18 cellular contexts compared by ENCODE assay signal in the genomic region with DNA sequence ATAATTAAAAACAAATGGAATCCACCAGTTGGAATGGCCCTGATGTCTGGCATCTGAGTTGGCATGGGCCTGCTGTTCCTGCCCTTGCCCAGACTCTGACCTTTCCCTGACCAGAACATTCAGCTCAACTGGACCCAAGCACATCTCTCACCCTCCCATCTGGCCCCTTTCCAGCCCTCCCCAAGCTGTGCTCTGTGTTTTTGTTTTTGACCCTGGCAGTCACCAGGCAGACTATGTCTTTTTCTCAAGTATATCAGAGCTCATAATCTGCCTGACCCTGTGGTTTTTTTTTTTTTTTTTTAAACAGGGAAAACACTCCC.
DNase-seq lines count a peak whose midpoint lies in the region; ATAC-seq and TF ChIP-seq lines count a peak whose summit lies in the region.
"Had no signal": no experiment of that assay in that cellular context is flagged by ENCODE, and none has a peak within 500 bp of the region (broad histone marks: within the 10 kb centered on the region; RNA-seq: fewer than 3 reads in every experiment).

No MANE protein-coding gene starts in this region.

- peak overlapping the region; percentile 71 to 88 for H3K27ac ChIP-seq in right atrium auricular region
- H3K27ac ChIP-seq in psoas muscle = peak overlapping the region; percentile 81
- H3K27ac ChIP-seq: C4-2B, suprapubic skin had no signal

- TF ChIP-seq CTCF in right atrium auricular region (IDR thresholded peaks at IDR 0.05) = no peak
- no peak for TF ChIP-seq CTCF in psoas muscle (IDR thresholded peaks at IDR 0.05)

- H3K4me3 ChIP-seq in right atrium auricular region (peak overlapping the region in 1 of 2 donors; percentile 10), psoas muscle (peak overlapping the region; percentile 51)
- H3K4me3 ChIP-seq: suprapubic skin had no signal

- no peaks in the 10 kb centered on the region for H3K9me3 ChIP-seq in right atrium auricular region
- H3K9me3 ChIP-seq in psoas muscle = no peaks in the 10 kb centered on the region
- H3K9me3 ChIP-seq: suprapubic skin had no signal

- H3K36me3 ChIP-seq in right atrium auricular region = no peaks in the 10 kb centered on the region
- peaks cover 0 to 8% of the 10 kb centered on the region in 2 donors for H3K36me3 ChIP-seq in psoas muscle (ENCODE audit: insufficient read depth in 1 of 2, low read depth in 1 of 2)
- H3K36me3 ChIP-seq: suprapubic skin had no signal

- peak; percentile 18 for DNase-seq in NCI-H2196 (lab: John Stamatoyannopoulos, UW; ENCODE audit: unreplicated experiment)
- DNase-seq in NCI-H2196 treated with DMSO at 0.1 percent for 48 hours (lab: John Stamatoyannopoulos, UW; ENCODE audit: unreplicated experiment) = no peak
- DNase-seq in right atrium auricular region (ENCODE audit: low spot score) = peak; percentile 81
- DNase-seq in psoas muscle = peak; percentile 68 to 92
- no peak for DNase-seq in DMS114 treated with DMSO at 0.1 percent for 48 hours (lab: John Stamatoyannopoulos, UW; ENCODE audit: unreplicated experiment)
- no peak for DNase-seq in GM19238 (ENCODE audit: insufficient read length, low spot score)
- DNase-seq in activated CD8-positive, alpha-beta memory T cell treated with anti-CD3 and anti-CD28 coated beads, Interleukin-2, amount 50 U/mL, for 48 hours = no peak
- DNase-seq: 8988T; activated CD4-positive, alpha-beta T cell treated with anti-CD3 and anti-CD28 coated beads, Interleukin-2, amount 50 U/mL, for 1 hour; activated T-cell treated with anti-CD3 and anti-CD28 coated beads for 4 hours; DMS79; NCI-H2081; NCI-H526 treated with DMSO at 0.1 percent for 48 hours; stimulated activated CD4-positive, alpha-beta T cell treated with anti-CD3 and anti-CD28 coated beads, Interleukin-1b, Interleukin-23, amount 100 ng/mL, for 48 hours had no signal

- ATAC-seq in psoas muscle = peak; percentile 80 to 93 (median 86)
- ATAC-seq in HG03565 (IDR thresholded peaks at IDR 0.05; ENCODE audit: unreplicated experiment) = no peak
- ATAC-seq: activated naive CD4-positive, alpha-beta T cell treated with anti-CD3 and anti-CD28 coated beads, Interleukin-2, amount 50 U/mL, for 72 hours had no signal

- intact Hi-C loops in psoas muscle (cut with DNase I) = no loop called here

- H3K4me1 ChIP-seq in right atrium auricular region (peaks cover 0 to 24% of the 10 kb centered on the region in 2 donors), psoas muscle (peaks cover 67% of the 10 kb centered on the region)
- H3K4me1 ChIP-seq: suprapubic skin had no signal

- no peaks in the 10 kb centered on the region for H3K27me3 ChIP-seq in right atrium auricular region
- no peaks in the 10 kb centered on the region for H3K27me3 ChIP-seq in psoas muscle (ENCODE audit: insufficient read depth in 3 of 3, low read length in 2 of 3)
- H3K27me3 ChIP-seq: suprapubic skin had no signal

Comparison
In these comparisons a context has a peak if more than half of its experiments do, and no peak if none do; other contexts are left out.
1. DNase-seq: peak in NCI-H2196 (single experiment), right atrium auricular region (single experiment) and psoas muscle (2 of 2); none in NCI-H2196 treated with DMSO at 0.1 percent for 48 hours (single experiment), DMS114 treated with DMSO at 0.1 percent for 48 hours (single experiment), GM19238 (single experiment) and activated CD8-positive, alpha-beta memory T cell treated with anti-CD3 and anti-CD28 coated beads, Interleukin-2, amount 50 U/mL, for 48 hours (single experiment).